Comparison of ENCODE assay signal across 16 cellular contexts in genomic region chr11:61273151-61274078, GRCh38. TPM values are rescaled to one million over a fixed set of nuclear protein-coding genes. Genes with fewer than 3 reads are reported as not detected.
DNase-seq lines count a peak whose midpoint lies in the region; ATAC-seq and TF ChIP-seq lines count a peak whose summit lies in the region.
"Had no signal": no experiment of that assay in that cellular context is flagged by ENCODE, and none has a peak within 500 bp of the region (broad histone marks: within the 10 kb centered on the region; RNA-seq: fewer than 3 reads in every experiment).

No MANE protein-coding gene starts in this region.

- H3K36me3 ChIP-seq in mammary epithelial cell (ENCODE audit: insufficient read depth, low read length) (no peaks in the 10 kb centered on the region), lung (ENCODE audit: control insufficient read depth in 2 of 2, insufficient read depth in 2 of 2, low read length in 2 of 2) (no peaks in the 10 kb centered on the region)
- H3K36me3 ChIP-seq: thoracic aorta had no signal

- in situ Hi-C loops in mammary epithelial cell (cut with MboI; ENCODE audit: low sequenced_read_pairs in 2 of 2), result loop anchor here in 1 of 2 donors (25.0 kb wide), 1 partner anchor 114 kb away; the partner anchor contains the start of gene TMEM216

- no TSS peak for BruUV-seq in mammary epithelial cell (replicated peaks; lab: Mats Ljungman, UMichigan)

- H3K27me3 ChIP-seq in mammary epithelial cell (ENCODE audit: insufficient read depth, low read length) (no peaks in the 10 kb centered on the region), lung (ENCODE audit: control insufficient read depth, insufficient read depth) (no peaks in the 10 kb centered on the region)

- CTCF ChIA-PET in mammary epithelial cell (lab: Charles Lee; ENCODE audit: low non-redundant PET), result no interaction called here

- TF ChIP-seq CTCF in mammary epithelial cell (conservative IDR thresholded peaks at IDR 0.05 in 1 of 2, IDR thresholded peaks at IDR 0.05 in 1 of 2; ENCODE audit: extremely low read depth in 1 of 2, insufficient read depth in 1 of 2, low read depth in 1 of 2, low read length in 2 of 2), result no peak
- no peak for TF ChIP-seq CTCF in lung (IDR thresholded peaks at IDR 0.05; ENCODE audit: control extremely low read depth, extremely low read depth)

- H3K9me3 ChIP-seq in mammary epithelial cell (replicated peaks; ENCODE audit: insufficient read depth, low read length) (no peaks in the 10 kb centered on the region), lung (ENCODE audit: control insufficient read depth in 2 of 2, insufficient read depth in 1 of 2, low read length in 1 of 2) (no peaks in the 10 kb centered on the region)
- H3K9me3 ChIP-seq: thoracic aorta had no signal

- no peaks in the 10 kb centered on the region for H3K79me2 ChIP-seq in mammary epithelial cell (ENCODE audit: insufficient read depth, low read length)

- no peak overlapping the region for H3K27ac ChIP-seq in mammary epithelial cell (ENCODE audit: insufficient read depth, low read depth, low read length)
- no peak overlapping the region for H3K27ac ChIP-seq in lung (ENCODE audit: low read depth in 1 of 2, low read length in 1 of 2)
- H3K27ac ChIP-seq: thoracic aorta had no signal

- DNase-seq in Ammon's horn (ENCODE audit: low spot score) (peak; percentile 68), NCI-H1105 treated with DMSO at 0.1 percent for 48 hours (lab: John Stamatoyannopoulos, UW) (peak; percentile 46), mammary epithelial cell (peak; percentile 37), lung (ENCODE audit: low spot score) (peak; percentile 79), GM03348 (ENCODE audit: low spot score) (no peak)
- no peak for DNase-seq in stimulated activated CD4-positive, alpha-beta T cell treated with anti-CD3 and anti-CD28 coated beads, Interleukin-2, amount 100 ng/mL, for 24 hours
- DNase-seq: activated CD4-positive, alpha-beta T cell treated with anti-CD3 and anti-CD28 coated beads for 36 hours; activated T-cell treated with anti-CD3 and anti-CD28 coated beads, Interleukin-2, amount 50 U/mL, for 72 hours; HFFc6; NCI-H524 treated with DMSO at 0.1 percent for 48 hours had no signal

- no peak overlapping the region for H3K9ac ChIP-seq in mammary epithelial cell (ENCODE audit: insufficient read depth, low read length)

- dilution Hi-C loops in mammary epithelial cell (cut with HindIII; ENCODE audit: low sequenced_read_pairs), result no loop called here

- WGBS in mammary epithelial cell (ENCODE audit: low coverage, missing lambda C conversion rate), result 65% methylated on average over 14 of the region's 17 CpGs
- WGBS in lung, 2 donors, result 77 to 84% methylated on average over 17 of the region's 17 CpGs

- no peak overlapping the region for H2AFZ ChIP-seq in mammary epithelial cell (ENCODE audit: low read depth, low read length)

- intact Hi-C loops in mammary epithelial cell (cut with micrococcal nuclease), result no loop called here

- H4K20me1 ChIP-seq in mammary epithelial cell (ENCODE audit: insufficient read depth, low read length), result no peaks in the 10 kb centered on the region

- no peak overlapping the region for H3K4me3 ChIP-seq in mammary epithelial cell (replicated peaks in 1 of 3; ENCODE audit: insufficient read depth in 1 of 3, low read depth in 2 of 3, low read length in 3 of 3)
- H3K4me3 ChIP-seq in lung, result no peak overlapping the region
- H3K4me3 ChIP-seq: thoracic aorta had no signal

- no peak overlapping the region for H3K4me2 ChIP-seq in mammary epithelial cell (ENCODE audit: insufficient read depth, low read depth, low read length)

- H3K4me1 ChIP-seq in mammary epithelial cell (ENCODE audit: insufficient read depth, low read length) (peaks cover 6% of the 10 kb centered on the region), lung (ENCODE audit: control insufficient read depth in 2 of 2, insufficient read depth in 2 of 2, low read length in 2 of 2) (no peaks in the 10 kb centered on the region)

- ATAC-seq in lung (ENCODE audit: insufficient read depth, low FRiP score), result peak; percentile 82
- ATAC-seq in HG02970 (IDR thresholded peaks at IDR 0.05; ENCODE audit: low FRiP score, unreplicated experiment), result no peak
- ATAC-seq in HG02885 (IDR thresholded peaks at IDR 0.05; ENCODE audit: poor library complexity, unreplicated experiment), result no peak
- ATAC-seq: activated CD4-positive, alpha-beta T cell treated with anti-CD3 and anti-CD28 coated beads for 36 hours; activated T-cell treated with anti-CD3 and anti-CD28 coated beads, Interleukin-2, amount 50 U/mL, for 72 hours had no signal

RNA-seq across cellular contexts. Expression of gene VWCE, which starts 21.7 kb away (rescaled TPM):
- total RNA-seq in mammary epithelial cell (under 1 TPM; 0.50 to 0.82 TPM), lung (1 to 10 TPM in 1 of 2 donors, under 1 TPM in 1; 0.65 to 1.2 TPM)
- polyA plus RNA-seq in mammary epithelial cell (0.34 TPM), lung (under 1 TPM; 0.13 to 0.55 TPM)
- polyA minus RNA-seq in mammary epithelial cell, result not detected

RNA-seq across cellular contexts. Expression of gene PGA5, which starts 32.4 kb away (rescaled TPM):
- total RNA-seq in mammary epithelial cell (not detected), lung (under 1 TPM in 1 of 2 donors, not detected in 1; 0.55 TPM)
- polyA plus RNA-seq in mammary epithelial cell (not detected), lung (under 1 TPM; 0.08 to 0.09 TPM)
- polyA minus RNA-seq in mammary epithelial cell, result not detected
- total RNA-seq: activated CD4-positive, alpha-beta T cell treated with anti-CD3 and anti-CD28 coated beads for 36 hours; activated T-cell treated with anti-CD3 and anti-CD28 coated beads, Interleukin-2, amount 50 U/mL, for 72 hours; HFFc6; mesothelial cell of epicardium; osteocyte; T-helper 2 cell treated with Interferon-gamma antibody and Interleukin-4, amounts not matched to agents 100 ng/mL and 5 ng/mL, for 36 hours; thoracic aorta had no signal

RNA-seq across cellular contexts. Expression of gene PGA4, which starts 51.3 kb away (rescaled TPM):
- total RNA-seq in mammary epithelial cell, result not detected
- polyA plus RNA-seq in mammary epithelial cell, result not detected
- not detected for polyA minus RNA-seq in mammary epithelial cell
- total RNA-seq in lung, result 1 to 10 TPM; 1.6 to 1.8 TPM
- 1 to 10 TPM in 1 of 2 donors, not detected in 1; 1.8 TPM for polyA plus RNA-seq in lung
- total RNA-seq: activated CD4-positive, alpha-beta T cell treated with anti-CD3 and anti-CD28 coated beads for 36 hours; activated T-cell treated with anti-CD3 and anti-CD28 coated beads, Interleukin-2, amount 50 U/mL, for 72 hours; HFFc6; mesothelial cell of epicardium; osteocyte; T-helper 2 cell treated with Interferon-gamma antibody and Interleukin-4, amounts not matched to agents 100 ng/mL and 5 ng/mL, for 36 hours had no signal

RNA-seq across cellular contexts. Expression of gene DDB1, which starts 59.5 kb away (rescaled TPM):
- total RNA-seq in mammary epithelial cell (100 to 1,000 TPM; 214 to 230 TPM), lung (100 to 1,000 TPM; 141 to 184 TPM)
- polyA plus RNA-seq in mammary epithelial cell (225 TPM), lung (100 to 1,000 TPM in 1 of 2 donors, 10 to 100 TPM in 1; 88.5 to 101 TPM)
- 327 TPM for polyA minus RNA-seq in mammary epithelial cell

RNA-seq across cellular contexts. Expression of gene TKFC, which starts 59.6 kb away (rescaled TPM):
- total RNA-seq in mammary epithelial cell (10 to 100 TPM; 30.0 to 65.3 TPM), lung (10 to 100 TPM; 35.2 to 69.2 TPM)
- polyA plus RNA-seq in mammary epithelial cell (29.5 TPM), lung (10 to 100 TPM; 35.0 to 44.4 TPM)
- polyA minus RNA-seq in mammary epithelial cell, result 18.2 TPM

Comparison
In these comparisons a context has a peak if more than half of its experiments do, and no peak if none do; other contexts are left out.
1. DNase-seq: peak in Ammon's horn (single experiment), NCI-H1105 treated with DMSO at 0.1 percent for 48 hours (single experiment), mammary epithelial cell (single experiment) and lung (single experiment); none in stimulated activated CD4-positive, alpha-beta T cell treated with anti-CD3 and anti-CD28 coated beads, Interleukin-2, amount 100 ng/mL, for 24 hours (0 of 2) and GM03348 (single experiment).